11 cellular contexts compared by ENCODE assay signal in the genomic region with DNA sequence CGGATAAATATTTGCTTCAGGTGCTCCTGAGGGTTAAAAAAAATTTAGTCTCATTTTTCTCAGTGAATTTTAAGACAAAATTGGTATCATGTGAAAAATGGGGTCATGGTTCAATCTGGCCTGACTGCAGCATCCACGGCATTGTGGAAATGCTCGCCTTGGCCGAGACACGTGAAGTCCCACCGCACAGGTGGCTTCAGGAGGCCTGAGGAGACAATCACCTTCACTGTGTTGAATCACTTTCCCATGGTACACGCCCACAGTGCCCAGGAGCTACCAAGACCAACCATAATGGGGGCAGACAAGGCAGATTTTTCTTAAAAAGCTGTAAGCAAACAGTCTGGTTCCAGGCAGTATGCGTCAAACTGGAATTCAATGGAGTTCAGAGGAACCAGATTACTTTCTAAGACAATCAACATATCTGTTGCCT. TPM values are rescaled to one million over a fixed set of nuclear protein-coding genes. Genes with fewer than 3 reads are reported as not detected.
A peak's percentile ranks its signal among the peaks of the same experiment; 100 is the strongest.
DNase-seq lines count a peak whose midpoint lies in the region; ATAC-seq and TF ChIP-seq lines count a peak whose summit lies in the region.
"Had no signal": no experiment of that assay in that cellular context is flagged by ENCODE, and none has a peak within 500 bp of the region (broad histone marks: within the 10 kb centered on the region; RNA-seq: fewer than 3 reads in every experiment).

No MANE protein-coding gene starts in this region.

- no peak overlapping the region for H3K4me3 ChIP-seq in body of pancreas
- no peak overlapping the region for H3K4me3 ChIP-seq in muscle layer of colon (ENCODE audit: low read depth in 1 of 2, low read length in 2 of 2)
- H3K4me3 ChIP-seq in tibial nerve, result no peak overlapping the region

- H3K4me1 Mint-ChIP-seq in activated T-cell treated with anti-CD3 and anti-CD28 coated beads, Interleukin-2, amount 50 U/mL, for 72 hours (ENCODE audit: low read depth), result peaks cover 19% of the 10 kb centered on the region
- peaks cover 18% of the 10 kb centered on the region for H3K4me1 Mint-ChIP-seq in activated T-cell treated with anti-CD3 and anti-CD28 coated beads, Interleukin-2, amount 50 U/mL, for 4 hours (ENCODE audit: low read depth)

- no peak for TF ChIP-seq POLR2A in body of pancreas (IDR thresholded peaks at IDR 0.05)
- TF ChIP-seq POLR2A in tibial nerve (IDR thresholded peaks at IDR 0.05), result no peak

- TF ChIP-seq EP300 in tibial nerve (IDR thresholded peaks at IDR 0.05), result no peak

- peaks cover 0 to 2% of the 10 kb centered on the region in 2 donors for H3K36me3 ChIP-seq in body of pancreas (replicated peaks in 1 of 2; ENCODE audit: insufficient read depth in 1 of 2, low read depth in 2 of 2)
- H3K36me3 ChIP-seq in muscle layer of colon (ENCODE audit: insufficient read depth, low read length), result peaks cover 34% of the 10 kb centered on the region
- peaks cover 0 to 38% (median 0%) of the 10 kb centered on the region in 3 donors for H3K36me3 ChIP-seq in tibial nerve

- H3K27me3 Mint-ChIP-seq in activated T-cell treated with anti-CD3 and anti-CD28 coated beads, Interleukin-2, amount 50 U/mL, for 72 hours (ENCODE audit: low read depth), result no peaks in the 10 kb centered on the region
- no peaks in the 10 kb centered on the region for H3K27me3 Mint-ChIP-seq in activated T-cell treated with anti-CD3 and anti-CD28 coated beads, Interleukin-2, amount 50 U/mL, for 4 hours (ENCODE audit: low read depth)
- H3K27me3 Mint-ChIP-seq: activated B cell treated with CpG ODN at 0.5 μM for 24 hours had no signal

- H3K36me3 Mint-ChIP-seq in activated T-cell treated with anti-CD3 and anti-CD28 coated beads, Interleukin-2, amount 50 U/mL, for 72 hours (ENCODE audit: insufficient read depth in 2 of 2), result no peaks in the 10 kb centered on the region
- peaks cover 18% of the 10 kb centered on the region for H3K36me3 Mint-ChIP-seq in activated T-cell treated with anti-CD3 and anti-CD28 coated beads, Interleukin-2, amount 50 U/mL, for 4 hours (ENCODE audit: insufficient read depth)
- H3K36me3 Mint-ChIP-seq: activated naive CD4-positive, alpha-beta T cell treated with anti-CD3 and anti-CD28 coated beads, Interleukin-2, amount 50 U/mL, for 72 hours had no signal

- H3K27me3 ChIP-seq in body of pancreas (no peaks in the 10 kb centered on the region), muscle layer of colon (ENCODE audit: control insufficient read depth in 1 of 2, insufficient read depth in 2 of 2, low read length in 2 of 2) (no peaks in the 10 kb centered on the region), tibial nerve (no peaks in the 10 kb centered on the region)

- H3K9me3 ChIP-seq in body of pancreas (no peaks in the 10 kb centered on the region), muscle layer of colon (ENCODE audit: low read length) (no peaks in the 10 kb centered on the region), tibial nerve (no peaks in the 10 kb centered on the region)

- ATAC-seq in activated T-cell treated with anti-CD3 and anti-CD28 coated beads, Interleukin-2, amount 50 U/mL, for 72 hours (replicated peaks in 1 of 2), result no peak
- ATAC-seq in activated T-cell treated with anti-CD3 and anti-CD28 coated beads, Interleukin-2, amount 50 U/mL, for 4 hours, result no peak
- ATAC-seq in body of pancreas (no peak), GM19455 (IDR thresholded peaks at IDR 0.05; ENCODE audit: unreplicated experiment) (no peak)
- ATAC-seq: activated naive CD4-positive, alpha-beta T cell treated with anti-CD3 and anti-CD28 coated beads, Interleukin-2, amount 50 U/mL, for 72 hours; stimulated activated naive CD8-positive, alpha-beta T cell treated with anti-CD3 and anti-CD28 coated beads, Interleukin-15, Interleukin-2, amounts not matched to agents 100 U/mL and 50 U/mL, for 24 hours had no signal

- DNase-seq in activated T-cell treated with anti-CD3 and anti-CD28 coated beads, Interleukin-2, amount 50 U/mL, for 72 hours, result no peak
- no peak for DNase-seq in activated T-cell treated with anti-CD3 and anti-CD28 coated beads, Interleukin-2, amount 50 U/mL, for 4 hours
- peak in 3 of 4 donors; percentile 23 to 51 (median 33) for DNase-seq in body of pancreas
- no peak for DNase-seq in tibial nerve (ENCODE audit: low spot score in 2 of 2)
- no peak for DNase-seq in stimulated activated CD4-positive, alpha-beta T cell treated with anti-CD3 and anti-CD28 coated beads, Interleukin-12 subunit alpha, Interleukin-12 subunit beta, amount 100 ng/mL, for 4 hours
- no peak for DNase-seq in NCI-H526 treated with DMSO at 0.1 percent for 48 hours (lab: John Stamatoyannopoulos, UW)
- DNase-seq: activated B cell treated with CpG ODN at 0.5 μM for 24 hours; stimulated activated naive CD8-positive, alpha-beta T cell treated with anti-CD3 and anti-CD28 coated beads, Interleukin-15, Interleukin-2, amounts not matched to agents 100 U/mL and 50 U/mL, for 24 hours had no signal

- intact Hi-C loops in body of pancreas (cut with DNase I), result no loop called here

- H3K9ac ChIP-seq in muscle layer of colon (ENCODE audit: low read length), result no peak overlapping the region

- H3K27ac Mint-ChIP-seq in activated T-cell treated with anti-CD3 and anti-CD28 coated beads, Interleukin-2, amount 50 U/mL, for 72 hours, result peak overlapping the region; percentile 77

- 45 to 49% methylated on average over 8 of the region's 8 CpGs for WGBS in body of pancreas, 2 donors
- 84 to 86% methylated on average over 8 of the region's 8 CpGs for WGBS in tibial nerve, 2 donors

- H3K9me3 Mint-ChIP-seq in activated T-cell treated with anti-CD3 and anti-CD28 coated beads, Interleukin-2, amount 50 U/mL, for 72 hours, result no peaks in the 10 kb centered on the region
- H3K9me3 Mint-ChIP-seq in activated T-cell treated with anti-CD3 and anti-CD28 coated beads, Interleukin-2, amount 50 U/mL, for 4 hours, result no peaks in the 10 kb centered on the region
- H3K9me3 Mint-ChIP-seq: activated B cell treated with CpG ODN at 0.5 μM for 24 hours; activated naive CD4-positive, alpha-beta T cell treated with anti-CD3 and anti-CD28 coated beads, Interleukin-2, amount 50 U/mL, for 72 hours had no signal

- H3K4me1 ChIP-seq in body of pancreas, result peaks cover 67% of the 10 kb centered on the region
- H3K4me1 ChIP-seq in muscle layer of colon (ENCODE audit: insufficient read depth, low read length), result peaks cover 40% of the 10 kb centered on the region
- peaks cover 0 to 80% (median 43%) of the 10 kb centered on the region in 4 donors for H3K4me1 ChIP-seq in tibial nerve

- H3K27ac ChIP-seq in body of pancreas (peak overlapping the region; percentile 75 to 89 (median 85)), muscle layer of colon (ENCODE audit: low read depth, low read length) (peak overlapping the region; percentile 54), tibial nerve (peak overlapping the region; percentile 4 to 90 (median 65))

- TF ChIP-seq CTCF in body of pancreas (IDR thresholded peaks at IDR 0.05) (no peak), tibial nerve (IDR thresholded peaks at IDR 0.05) (no peak)

- H3K4me3 Mint-ChIP-seq in activated T-cell treated with anti-CD3 and anti-CD28 coated beads, Interleukin-2, amount 50 U/mL, for 72 hours, result no peak overlapping the region
- no peak overlapping the region for H3K4me3 Mint-ChIP-seq in activated T-cell treated with anti-CD3 and anti-CD28 coated beads, Interleukin-2, amount 50 U/mL, for 4 hours
- H3K4me3 Mint-ChIP-seq: activated B cell treated with CpG ODN at 0.5 μM for 24 hours had no signal

RNA-seq across cellular contexts. Expression of a gene that starts 11.0 kb away (rescaled TPM):
- 1 to 10 TPM; 3.0 to 7.8 TPM for total RNA-seq in activated T-cell treated with anti-CD3 and anti-CD28 coated beads, Interleukin-2, amount 50 U/mL, for 72 hours
- total RNA-seq in activated T-cell treated with anti-CD3 and anti-CD28 coated beads, Interleukin-2, amount 50 U/mL, for 4 hours, result 1 to 10 TPM; 5.0 to 7.1 (median 6.5) TPM
- total RNA-seq in body of pancreas (1 to 10 TPM; 3.6 TPM), tibial nerve (10 to 100 TPM in 2 of 4 donors, 1 to 10 TPM in 2; 3.6 to 14.4 (median 9.6) TPM)

RNA-seq across cellular contexts. Expression of a gene that starts 35.6 kb away (rescaled TPM):
- 1 to 10 TPM; 7.0 to 9.9 TPM for total RNA-seq in activated T-cell treated with anti-CD3 and anti-CD28 coated beads, Interleukin-2, amount 50 U/mL, for 72 hours
- total RNA-seq in activated T-cell treated with anti-CD3 and anti-CD28 coated beads, Interleukin-2, amount 50 U/mL, for 4 hours, result 10 to 100 TPM; 10.6 to 16.6 (median 11.1) TPM
- total RNA-seq in body of pancreas, result 10 to 100 TPM; 15.3 to 31.3 TPM
- 10 to 100 TPM in 2 of 4 donors, 1 to 10 TPM in 2; 7.8 to 19.3 (median 11.1) TPM for total RNA-seq in tibial nerve

Comparison
In these comparisons a context has a peak if more than half of its experiments do, and no peak if none do; other contexts are left out.
1. DNase-seq: peak in body of pancreas (3 of 4); none in activated T-cell treated with anti-CD3 and anti-CD28 coated beads, Interleukin-2, amount 50 U/mL, for 72 hours (0 of 2), activated T-cell treated with anti-CD3 and anti-CD28 coated beads, Interleukin-2, amount 50 U/mL, for 4 hours (single experiment), tibial nerve (0 of 2), stimulated activated CD4-positive, alpha-beta T cell treated with anti-CD3 and anti-CD28 coated beads, Interleukin-12 subunit alpha, Interleukin-12 subunit beta, amount 100 ng/mL, for 4 hours (single experiment) and NCI-H526 treated with DMSO at 0.1 percent for 48 hours (single experiment).
2. Peak in every context shown above with its lines, with median percentiles within 50 percentile points of each other: H3K27ac ChIP-seq.